7 cellular contexts compared by ENCODE assay signal in the genomic region with DNA sequence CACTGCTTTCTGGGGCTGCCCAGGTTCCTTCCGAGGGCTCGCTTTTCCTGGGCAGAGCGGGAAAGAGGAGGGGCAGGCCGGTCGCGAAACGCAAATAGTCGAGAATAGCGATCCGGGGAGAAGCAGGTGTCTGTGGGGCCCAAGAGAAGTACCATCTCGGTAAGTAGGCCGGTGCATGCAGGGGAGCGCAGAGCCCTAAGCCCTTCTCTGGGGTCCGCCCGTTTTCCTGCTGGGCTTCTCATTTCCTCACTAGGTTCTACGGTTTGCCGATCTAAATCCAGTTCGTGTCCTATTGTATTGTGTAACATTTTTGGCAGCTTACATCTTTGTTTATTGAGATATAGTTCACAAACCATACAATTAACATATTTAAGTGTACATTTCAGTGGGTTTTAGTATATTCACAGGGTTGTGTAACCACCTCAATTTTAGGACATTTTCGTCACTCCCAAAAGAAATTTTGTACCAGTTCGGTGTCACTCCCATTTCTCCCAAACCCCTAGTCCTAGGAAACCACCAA. TPM values are rescaled to one million over a fixed set of nuclear protein-coding genes. Genes with fewer than 3 reads are reported as not detected.
DNase-seq lines count a peak whose midpoint lies in the region; ATAC-seq and TF ChIP-seq lines count a peak whose summit lies in the region.

No MANE protein-coding gene starts in this region.

- no peaks in the 10 kb centered on the region for H3K9me3 Mint-ChIP-seq in activated T-helper 2 cell treated with anti-CD3 and anti-CD28 coated beads, Interferon-gamma antibody, Interleukin-2, Interleukin-4, amounts not matched to agents 10 μg/mL and 5 μg/mL and 100 μg/mL, durations not matched to agents 14 hours and 24 hours and 36 hours

- intact Hi-C loops in activated T-helper 2 cell treated with anti-CD3 and anti-CD28 coated beads, Interferon-gamma antibody, Interleukin-2, Interleukin-4, amounts not matched to agents 10 μg/mL and 5 μg/mL and 100 μg/mL, durations not matched to agents 14 hours and 24 hours and 36 hours (cut with micrococcal nuclease) = loop anchor here (2.0 to 10.0 kb wide), 5 partner anchors 53 to 905 kb away; a partner anchor contains a TSS
- intact Hi-C loops in posterior cingulate gyrus (cut with DNase I) = loop anchor here (2.0 kb wide), 1 partner anchor 19 kb away; a partner anchor contains a TSS

- H3K36me3 ChIP-seq in cardiac muscle cell = no peaks in the 10 kb centered on the region

- peaks cover 58% of the 10 kb centered on the region for H3K4me1 Mint-ChIP-seq in activated T-helper 2 cell treated with anti-CD3 and anti-CD28 coated beads, Interferon-gamma antibody, Interleukin-2, Interleukin-4, amounts not matched to agents 10 μg/mL and 5 μg/mL and 100 μg/mL, durations not matched to agents 14 hours and 24 hours and 36 hours (ENCODE audit: low read depth)

- peak overlapping the region; percentile 98 for H3K4me3 Mint-ChIP-seq in activated T-helper 2 cell treated with anti-CD3 and anti-CD28 coated beads, Interferon-gamma antibody, Interleukin-2, Interleukin-4, amounts not matched to agents 10 μg/mL and 5 μg/mL and 100 μg/mL, durations not matched to agents 14 hours and 24 hours and 36 hours (ENCODE audit: low read depth)

- H3K4me1 ChIP-seq in cardiac muscle cell (ENCODE audit: low read depth) = peaks cover 7% of the 10 kb centered on the region

- TF ChIP-seq CTCF in LNCaP clone FGC (IDR thresholded peaks at IDR 0.05; ENCODE audit: control insufficient read depth, extremely low read depth, insufficient read depth) (no peak), cardiac muscle cell (IDR thresholded peaks at IDR 0.05; ENCODE audit: low read depth, low read length) (no peak)

- no peak for TF ChIP-seq POLR2A in GM18505 (IDR thresholded peaks at IDR 0.05; ENCODE audit: borderline replicate concordance, extremely low read depth, insufficient read depth, insufficient read length)

- H3K4me3 ChIP-seq in LNCaP clone FGC (ENCODE audit: low read depth, low read length) (peak overlapping the region; percentile 86), cardiac muscle cell (peak overlapping the region; percentile 65)

- H3K9me3 ChIP-seq in cardiac muscle cell (ENCODE audit: low read depth) = no peaks in the 10 kb centered on the region

- H3K27me3 Mint-ChIP-seq in activated T-helper 2 cell treated with anti-CD3 and anti-CD28 coated beads, Interferon-gamma antibody, Interleukin-2, Interleukin-4, amounts not matched to agents 10 μg/mL and 5 μg/mL and 100 μg/mL, durations not matched to agents 14 hours and 24 hours and 36 hours (ENCODE audit: low read depth) = no peaks in the 10 kb centered on the region

- H3K27me3 ChIP-seq in cardiac muscle cell = no peaks in the 10 kb centered on the region

- H3K27ac ChIP-seq in cardiac muscle cell = peak overlapping the region; percentile 78

- peaks cover 38% of the 10 kb centered on the region for H3K36me3 Mint-ChIP-seq in activated T-helper 2 cell treated with anti-CD3 and anti-CD28 coated beads, Interferon-gamma antibody, Interleukin-2, Interleukin-4, amounts not matched to agents 10 μg/mL and 5 μg/mL and 100 μg/mL, durations not matched to agents 14 hours and 24 hours and 36 hours (ENCODE audit: low read depth)

- ATAC-seq in GM18505 (IDR thresholded peaks at IDR 0.05; ENCODE audit: unreplicated experiment) (peak; percentile 3), HG02884 (IDR thresholded peaks at IDR 0.05; ENCODE audit: unreplicated experiment) (no peak)

- DNase-seq in LNCaP clone FGC (ENCODE audit: low read depth) (no peak), cardiac muscle cell (ENCODE audit: low read depth in 1 of 2, low spot score in 1 of 2) (peak in 1 of 2 donors; percentile 40), posterior cingulate gyrus (peak in 8 of 10 donors; percentile 18 to 86 (median 44)), GDM1 (lab: John Stamatoyannopoulos, UW) (no peak)
- DNase-seq in activated T-helper 2 cell treated with anti-CD3 and anti-CD28 coated beads, Interferon-gamma antibody, Interleukin-2, Interleukin-4, amounts not matched to agents 10 μg/mL and 5 μg/mL and 100 μg/mL, durations not matched to agents 14 hours and 24 hours and 36 hours (ENCODE audit: low spot score) = no peak

- H3K27ac Mint-ChIP-seq in activated T-helper 2 cell treated with anti-CD3 and anti-CD28 coated beads, Interferon-gamma antibody, Interleukin-2, Interleukin-4, amounts not matched to agents 10 μg/mL and 5 μg/mL and 100 μg/mL, durations not matched to agents 14 hours and 24 hours and 36 hours = peak overlapping the region; percentile 97

RNA-seq across cellular contexts. Expression of a gene that starts 6.9 kb away (rescaled TPM):
- total RNA-seq in activated T-helper 2 cell treated with anti-CD3 and anti-CD28 coated beads, Interferon-gamma antibody, Interleukin-2, Interleukin-4, amounts not matched to agents 10 μg/mL and 5 μg/mL and 100 μg/mL, durations not matched to agents 14 hours and 24 hours and 36 hours = 70.8 and 75.1 TPM in 2 replicates
- 35.3 and 37.1 TPM in 2 replicates for total RNA-seq in cardiac muscle cell
- 20.3 and 31.2 TPM in 2 replicates for polyA plus RNA-seq in cardiac muscle cell

RNA-seq across cellular contexts. Expression of a gene that starts 18.1 kb away (rescaled TPM):
- 4,961 and 5,148 TPM in 2 replicates for total RNA-seq in activated T-helper 2 cell treated with anti-CD3 and anti-CD28 coated beads, Interferon-gamma antibody, Interleukin-2, Interleukin-4, amounts not matched to agents 10 μg/mL and 5 μg/mL and 100 μg/mL, durations not matched to agents 14 hours and 24 hours and 36 hours
- 170 and 414 TPM in 2 replicates for total RNA-seq in cardiac muscle cell
- 597 and 759 TPM in 2 replicates for polyA plus RNA-seq in cardiac muscle cell

RNA-seq across cellular contexts. Expression of a gene that starts 18.3 kb away (rescaled TPM):
- 15.3 and 16.9 TPM in 2 replicates for total RNA-seq in activated T-helper 2 cell treated with anti-CD3 and anti-CD28 coated beads, Interferon-gamma antibody, Interleukin-2, Interleukin-4, amounts not matched to agents 10 μg/mL and 5 μg/mL and 100 μg/mL, durations not matched to agents 14 hours and 24 hours and 36 hours
- total RNA-seq in cardiac muscle cell = 0.33 TPM in 1 of 2 replicates, not detected in the other
- polyA plus RNA-seq in cardiac muscle cell = 0.49 TPM in 1 of 2 replicates, not detected in the other

Comparison
In these comparisons a context has a peak if more than half of its experiments do, and no peak if none do; other contexts are left out.
1. DNase-seq: peak in posterior cingulate gyrus (8 of 10); none in LNCaP clone FGC (single experiment), activated T-helper 2 cell treated with anti-CD3 and anti-CD28 coated beads, Interferon-gamma antibody, Interleukin-2, Interleukin-4, amounts not matched to agents 10 μg/mL and 5 μg/mL and 100 μg/mL, durations not matched to agents 14 hours and 24 hours and 36 hours (single experiment) and GDM1 (single experiment).
2. RNA of a gene that starts 18.1 kb away (total RNA-seq): 4,961 to 5,148 TPM in activated T-helper 2 cell treated with anti-CD3 and anti-CD28 coated beads, Interferon-gamma antibody, Interleukin-2, Interleukin-4, amounts not matched to agents 10 μg/mL and 5 μg/mL and 100 μg/mL, durations not matched to agents 14 hours and 24 hours and 36 hours; 170 to 414 TPM in cardiac muscle cell; every median in the first group is over 10 times any median in the second.
3. RNA of a gene that starts 18.3 kb away (total RNA-seq): 15.3 to 16.9 TPM in activated T-helper 2 cell treated with anti-CD3 and anti-CD28 coated beads, Interferon-gamma antibody, Interleukin-2, Interleukin-4, amounts not matched to agents 10 μg/mL and 5 μg/mL and 100 μg/mL, durations not matched to agents 14 hours and 24 hours and 36 hours; 0.33 TPM in cardiac muscle cell; every median in the first group is over 10 times any median in the second.